ENCODE assay signal across 15 cellular contexts in genomic region chr2:104793971-104794370, GRCh38. TPM values are rescaled to one million over a fixed set of nuclear protein-coding genes. Genes with fewer than 3 reads are reported as not detected.
"Had no signal": no experiment of that assay in that cellular context is flagged by ENCODE, and none has a peak within 500 bp of the region (broad histone marks: within the 10 kb centered on the region; RNA-seq: fewer than 3 reads in every experiment).

No MANE protein-coding gene starts in this region.

- H3K9me3 ChIP-seq: lower lobe of right lung, right atrium auricular region, thyroid gland had no signal

- H3K36me3 ChIP-seq: lower lobe of right lung, right atrium auricular region, thyroid gland had no signal

- ATAC-seq: lower lobe of right lung; stimulated activated effector memory CD8-positive, alpha-beta T cell treated with anti-CD3 and anti-CD28 coated beads, Interleukin-12 subunit alpha, Interleukin-12 subunit beta, amount 100 ng/mL, for 72 hours had no signal

- DNase-seq: activated CD4-positive, alpha-beta T cell treated with anti-CD3 and anti-CD28 coated beads, Interleukin-2, amount 50 U/mL, for 48 hours; activated CD4-positive, CD25-positive, alpha-beta regulatory T cell treated with anti-CD3 and anti-CD28 coated beads, Interleukin-2, amount 50 U/mL, for 72 hours; activated gamma-delta T cell; activated T-cell treated with anti-CD3 and anti-CD28 coated beads, Interleukin-2, amount 50 U/mL, for 48 hours; aorta; central memory CD4-positive, alpha-beta T cell; effector memory CD4-positive, alpha-beta T cell; hippocampal formation; lower lobe of right lung; midbrain; posterior cingulate gyrus; thyroid gland had no signal

- H3K27ac ChIP-seq: lower lobe of right lung, right atrium auricular region, thyroid gland had no signal

- H3K4me3 ChIP-seq: lower lobe of right lung, right atrium auricular region, smooth muscle cell, thyroid gland had no signal

- H3K27me3 ChIP-seq: right atrium auricular region, thyroid gland had no signal

RNA-seq across cellular contexts. Expression of gene POU3F3, which starts 59.9 kb away (rescaled TPM):
- total RNA-seq: lower lobe of right lung, smooth muscle cell had no signal
